Comparison of ENCODE assay signal across 1 cellular context in the genomic region with DNA sequence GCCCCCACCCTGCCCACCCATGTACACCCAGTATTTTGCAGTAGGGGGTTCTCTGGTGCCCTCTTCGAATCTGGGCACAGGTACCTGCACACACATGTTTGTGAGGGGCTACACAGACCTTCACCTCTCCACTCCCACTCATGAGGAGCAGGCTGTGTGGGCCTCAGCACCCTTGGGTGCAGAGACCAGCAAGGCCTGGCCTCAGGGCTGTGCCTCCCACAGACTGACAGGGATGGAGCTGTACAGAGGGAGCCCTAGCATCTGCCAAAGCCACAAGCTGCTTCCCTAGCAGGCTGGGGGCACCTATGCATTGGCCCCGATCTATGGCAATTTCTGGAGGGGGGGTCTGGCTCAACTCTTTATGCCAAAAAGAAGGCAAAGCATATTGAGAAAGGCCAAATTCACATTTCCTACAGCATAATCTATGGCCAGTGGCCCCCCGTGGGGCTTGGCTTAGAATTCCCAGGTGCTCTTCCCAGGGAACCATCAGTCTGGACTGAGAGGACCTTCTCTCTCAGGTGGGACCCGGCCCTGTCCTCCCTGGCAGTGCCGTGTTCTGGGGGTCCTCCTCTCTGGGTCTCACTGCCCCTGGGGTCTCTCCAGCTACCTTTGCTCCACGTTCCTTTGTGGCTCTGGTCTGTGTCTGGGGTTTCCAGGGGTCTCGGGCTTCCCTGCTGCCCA.
TF ChIP-seq lines count a peak whose summit lies in the region.

No MANE protein-coding gene starts in this region.

TF ChIP-seq in HepG2, 621 proteins besides CTCF, POLR2A, EP300 and RAD21:
- TF ChIP-seq POLR2G (IDR thresholded peaks at IDR 0.05; ENCODE audit: low read depth, low read length): peak; percentile 53; the same call in 1 of the 2 replicates
- TF ChIP-seq SMYD3 (CRISPR knock-in tag; IDR thresholded peaks at IDR 0.05): no peak
- 0 out of 2 replicates have a peak, but pooled peaks have one; percentile 23 for TF ChIP-seq HNRNPL (IDR thresholded peaks at IDR 0.05; ENCODE audit: low read depth, low read length)
- TF ChIP-seq SRSF1 (optimal IDR thresholded peaks at IDR 0.05; ENCODE audit: low read depth, low read length): peak; percentile 38
- peak; percentile 16; the same call in 1 of the 2 replicates for TF ChIP-seq POLR2AphosphoS5 (IDR thresholded peaks at IDR 0.05; ENCODE audit: low read depth, low read length)
- peak; percentile 64 for TF ChIP-seq U2AF1 (optimal IDR thresholded peaks at IDR 0.05; ENCODE audit: low read depth, low read length)
TF ChIP-seq in HepG2: peak in this region for 5.
